ENCODE assay signal across 1 cellular context in genomic region chr10:132322621-132323048, GRCh38.
TF ChIP-seq lines count a peak whose summit lies in the region.

No MANE protein-coding gene starts in this region.

TF ChIP-seq in GM23338, 12 proteins besides CTCF, POLR2A, EP300 and RAD21 (continued from another document):
- TF ChIP-seq REST (IDR thresholded peaks at IDR 0.05; ENCODE audit: unreplicated experiment) (no peak), ZNF114 (CRISPR knock-in tag; IDR thresholded peaks at IDR 0.05) (no peak), ETS1 (IDR thresholded peaks at IDR 0.05) (no peak), JUNB (IDR thresholded peaks at IDR 0.05; ENCODE audit: unreplicated experiment) (no peak), ZNF331 (CRISPR knock-in tag; IDR thresholded peaks at IDR 0.05; ENCODE audit: low read depth) (no peak), CREB1 (CRISPR knock-in tag; IDR thresholded peaks at IDR 0.05; ENCODE audit: low read depth) (no peak), EZH2phosphoT487 (IDR thresholded peaks at IDR 0.05; ENCODE audit: unreplicated experiment) (no peak)
TF ChIP-seq in GM23338: peak in this region for 0.
